ENCODE assay signal across 9 cellular contexts in the genomic region with DNA sequence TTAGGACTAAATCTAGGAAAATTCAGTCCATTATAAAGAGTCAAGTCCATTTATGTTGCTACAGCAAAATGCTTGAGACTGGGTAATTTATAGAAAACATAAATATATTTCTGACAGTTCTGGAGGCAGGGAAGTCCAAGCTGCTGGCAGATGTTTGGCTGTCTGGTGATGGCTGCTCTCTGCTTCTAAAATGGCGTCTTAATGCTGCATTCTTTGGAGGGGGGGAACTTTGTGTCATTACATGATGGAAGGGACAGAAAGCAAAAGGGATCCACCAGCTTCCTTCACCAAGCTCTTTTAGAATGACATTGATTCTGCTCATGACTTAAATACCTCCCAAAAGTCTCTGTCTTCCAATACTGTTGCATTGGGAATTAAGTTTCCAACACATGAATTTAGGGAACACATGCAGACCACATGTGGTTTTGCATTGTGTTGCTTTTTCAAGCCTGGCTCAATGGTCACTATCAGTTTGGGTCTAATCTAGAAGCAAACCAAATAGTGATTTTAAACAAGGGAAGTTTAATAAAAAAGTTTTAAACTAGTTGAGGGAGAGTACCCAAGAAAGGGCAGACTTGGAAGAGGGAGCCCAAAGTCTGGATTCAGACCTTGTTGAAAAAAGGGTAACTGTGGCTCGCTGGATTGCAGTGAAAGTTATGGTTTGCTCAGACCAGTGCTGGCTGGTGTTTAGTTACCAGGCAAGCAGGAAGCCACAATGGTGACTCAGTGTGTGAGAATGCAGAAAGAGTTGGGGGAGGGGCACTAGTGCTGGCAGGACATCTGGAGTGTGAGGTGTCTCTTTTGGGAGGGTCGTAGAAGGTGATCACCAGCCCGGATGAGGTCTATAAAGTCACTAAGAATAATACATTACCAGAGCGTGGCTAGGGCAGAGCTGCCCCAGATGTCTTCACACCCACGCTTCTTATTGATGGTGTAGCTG. TPM values are rescaled to one million over a fixed set of nuclear protein-coding genes. Genes with fewer than 3 reads are reported as not detected.
A peak's percentile ranks its signal among the peaks of the same experiment; 100 is the strongest.
DNase-seq lines count a peak whose midpoint lies in the region; ATAC-seq and TF ChIP-seq lines count a peak whose summit lies in the region.
"Had no signal": no experiment of that assay in that cellular context is flagged by ENCODE, and none has a peak within 500 bp of the region (broad histone marks: within the 10 kb centered on the region; RNA-seq: fewer than 3 reads in every experiment).

No MANE protein-coding gene starts in this region.

- no peak overlapping the region for H3K4me3 ChIP-seq in fibroblast of the aortic adventitia (ENCODE audit: low read depth, low read length)
- no peak overlapping the region for H3K4me3 ChIP-seq in CD8-positive, alpha-beta memory T cell (ENCODE audit: low read length)
- H3K4me3 ChIP-seq: breast epithelium had no signal

- no peaks in the 10 kb centered on the region for H3K9me3 ChIP-seq in CD8-positive, alpha-beta memory T cell (ENCODE audit: low read length)
- H3K9me3 ChIP-seq: breast epithelium had no signal

- H3K27me3 ChIP-seq in CD8-positive, alpha-beta memory T cell (ENCODE audit: insufficient read depth, low read length, poor library complexity, severe bottlenecking): no peaks in the 10 kb centered on the region
- H3K27me3 ChIP-seq: breast epithelium had no signal

- POLR2A ChIA-PET in CD8-positive, alpha-beta memory T cell (lab: Charles Lee): no interaction called here

- H3K36me3 ChIP-seq in CD8-positive, alpha-beta memory T cell (ENCODE audit: insufficient read depth, low read length): no peaks in the 10 kb centered on the region
- H3K36me3 ChIP-seq: breast epithelium had no signal

- H3K9me3 Mint-ChIP-seq in CD8-positive, alpha-beta memory T cell: no peaks in the 10 kb centered on the region

- CTCF ChIA-PET in CD8-positive, alpha-beta memory T cell (lab: Charles Lee): interaction anchor here (2.0 kb wide), 1 partner anchor 31 kb away, joined by 6 read pairs; a partner anchor contains a TSS

- no peaks in the 10 kb centered on the region for H3K4me1 ChIP-seq in CD8-positive, alpha-beta memory T cell (ENCODE audit: insufficient read depth, low read length)
- H3K4me1 ChIP-seq: breast epithelium had no signal

- DNase-seq in GM10266 (ENCODE audit: extremely low spot score) (peak; percentile 8), SKM-1 (lab: John Stamatoyannopoulos, UW; ENCODE audit: unreplicated experiment) (peak; percentile 77), fibroblast of the aortic adventitia (ENCODE audit: low read depth) (peak; percentile 73), NCI-H187 (lab: John Stamatoyannopoulos, UW) (no peak)
- peak; percentile 51 for DNase-seq in stimulated activated CD8-positive, alpha-beta memory T cell treated with anti-CD3 and anti-CD28 coated beads, Interleukin-4, amount 100 ng/mL, for 48 hours
- no peak for DNase-seq in CD8-positive, alpha-beta memory T cell

- no peaks in the 10 kb centered on the region for H3K27me3 Mint-ChIP-seq in CD8-positive, alpha-beta memory T cell

- H3K36me3 Mint-ChIP-seq in CD8-positive, alpha-beta memory T cell: no peaks in the 10 kb centered on the region

- H3K4me3 Mint-ChIP-seq in CD8-positive, alpha-beta memory T cell: peak overlapping the region in 1 of 7 donors; percentile 17

- H3K27ac Mint-ChIP-seq in CD8-positive, alpha-beta memory T cell: peak overlapping the region in 1 of 8 donors; percentile 44

- no peak overlapping the region for H3K27ac ChIP-seq in CD8-positive, alpha-beta memory T cell (ENCODE audit: low read depth, low read length)
- H3K27ac ChIP-seq: breast epithelium had no signal

- peaks cover 6 to 10% (median 9%) of the 10 kb centered on the region in 3 donors for H3K4me1 Mint-ChIP-seq in CD8-positive, alpha-beta memory T cell

- no peak for TF ChIP-seq CTCF in GM10266 (IDR thresholded peaks at IDR 0.05; ENCODE audit: control insufficient read depth, insufficient read depth, low read depth, missing control alignments)
- TF ChIP-seq CTCF in fibroblast of the aortic adventitia (IDR thresholded peaks at IDR 0.05; ENCODE audit: insufficient read depth, low read length): no peak

- ATAC-seq in GM21367 (IDR thresholded peaks at IDR 0.05; ENCODE audit: unreplicated experiment) (peak; percentile 93), HG03469 (IDR thresholded peaks at IDR 0.05; ENCODE audit: unreplicated experiment) (peak; percentile 90)

RNA-seq across cellular contexts. Expression of a gene that starts 30.8 kb away (rescaled TPM):
- total RNA-seq in fibroblast of the aortic adventitia (ENCODE audit: low replicate concordance): 10.5 and 12.7 TPM in 2 replicates
- total RNA-seq in CD8-positive, alpha-beta memory T cell: 10 to 100 TPM; 10.1 to 10.6 TPM
- polyA plus RNA-seq in CD8-positive, alpha-beta memory T cell: 1.1 TPM

RNA-seq across cellular contexts. Expression of a gene that starts 30.8 kb away (rescaled TPM):
- total RNA-seq in fibroblast of the aortic adventitia (ENCODE audit: low replicate concordance): not detected in 2 replicates
- total RNA-seq in CD8-positive, alpha-beta memory T cell: under 1 TPM in 1 of 2 experiments, not detected in 1; 0.46 TPM
- polyA plus RNA-seq in CD8-positive, alpha-beta memory T cell: not detected
- total RNA-seq: breast epithelium had no signal

Comparison
In these comparisons a context has a peak if more than half of its experiments do, and no peak if none do; other contexts are left out.
1. DNase-seq: peak in GM10266 (single experiment), SKM-1 (single experiment), fibroblast of the aortic adventitia (single experiment) and stimulated activated CD8-positive, alpha-beta memory T cell treated with anti-CD3 and anti-CD28 coated beads, Interleukin-4, amount 100 ng/mL, for 48 hours (single experiment); none in NCI-H187 (0 of 2) and CD8-positive, alpha-beta memory T cell (0 of 5).